1 cellular context compared by ENCODE assay signal in genomic region chr3:112086018-112086854, GRCh38.
A peak's percentile ranks its signal among the peaks of the same experiment; 100 is the strongest.
TF ChIP-seq lines count a peak whose summit lies in the region.

A gene with protein sequence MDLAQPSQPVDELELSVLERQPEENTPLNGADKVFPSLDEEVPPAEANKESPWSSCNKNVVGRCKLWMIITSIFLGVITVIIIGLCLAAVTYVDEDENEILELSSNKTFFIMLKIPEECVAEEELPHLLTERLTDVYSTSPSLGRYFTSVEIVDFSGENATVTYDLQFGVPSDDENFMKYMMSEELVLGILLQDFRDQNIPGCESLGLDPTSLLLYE (plus strand): TSS chr3:112086389. CDS start chr3:112086408, 19 bp downstream.

TF ChIP-seq in K562, 482 proteins besides CTCF, POLR2A, EP300 and RAD21 (continued from another document and continues in another):
- TF ChIP-seq ZNF384 (IDR thresholded peaks at IDR 0.05; ENCODE audit: low read depth, low read length) = no peak
- TF ChIP-seq U2AF2 (optimal IDR thresholded peaks at IDR 0.05; ENCODE audit: low read depth, low read length) = no peak
- no peak for TF ChIP-seq ZBTB34 (CRISPR knock-in tag; IDR thresholded peaks at IDR 0.05)
- TF ChIP-seq ZNF175 (CRISPR knock-in tag; IDR thresholded peaks at IDR 0.05; ENCODE audit: low read depth) = no peak
- TF ChIP-seq CTBP1 (IDR thresholded peaks at IDR 0.05; ENCODE audit: borderline replicate concordance) = peak; percentile 57; the same call in 1 of the 2 replicates
- TF ChIP-seq U2AF1 (optimal IDR thresholded peaks at IDR 0.05; ENCODE audit: low read depth, low read length) = no peak
- no peak for TF ChIP-seq SRSF3 (IDR thresholded peaks at IDR 0.05; ENCODE audit: insufficient read depth, low read length)
- TF ChIP-seq, protein P1, sequence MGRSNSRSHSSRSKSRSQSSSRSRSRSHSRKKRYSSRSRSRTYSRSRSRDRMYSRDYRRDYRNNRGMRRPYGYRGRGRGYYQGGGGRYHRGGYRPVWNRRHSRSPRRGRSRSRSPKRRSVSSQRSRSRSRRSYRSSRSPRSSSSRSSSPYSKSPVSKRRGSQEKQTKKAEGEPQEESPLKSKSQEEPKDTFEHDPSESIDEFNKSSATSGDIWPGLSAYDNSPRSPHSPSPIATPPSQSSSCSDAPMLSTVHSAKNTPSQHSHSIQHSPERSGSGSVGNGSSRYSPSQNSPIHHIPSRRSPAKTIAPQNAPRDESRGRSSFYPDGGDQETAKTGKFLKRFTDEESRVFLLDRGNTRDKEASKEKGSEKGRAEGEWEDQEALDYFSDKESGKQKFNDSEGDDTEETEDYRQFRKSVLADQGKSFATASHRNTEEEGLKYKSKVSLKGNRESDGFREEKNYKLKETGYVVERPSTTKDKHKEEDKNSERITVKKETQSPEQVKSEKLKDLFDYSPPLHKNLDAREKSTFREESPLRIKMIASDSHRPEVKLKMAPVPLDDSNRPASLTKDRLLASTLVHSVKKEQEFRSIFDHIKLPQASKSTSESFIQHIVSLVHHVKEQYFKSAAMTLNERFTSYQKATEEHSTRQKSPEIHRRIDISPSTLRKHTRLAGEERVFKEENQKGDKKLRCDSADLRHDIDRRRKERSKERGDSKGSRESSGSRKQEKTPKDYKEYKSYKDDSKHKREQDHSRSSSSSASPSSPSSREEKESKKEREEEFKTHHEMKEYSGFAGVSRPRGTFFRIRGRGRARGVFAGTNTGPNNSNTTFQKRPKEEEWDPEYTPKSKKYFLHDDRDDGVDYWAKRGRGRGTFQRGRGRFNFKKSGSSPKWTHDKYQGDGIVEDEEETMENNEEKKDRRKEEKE (IDR thresholded peaks at IDR 0.05; ENCODE audit: borderline replicate concordance in 1 of 2, control insufficient read depth in 1 of 2, low read depth in 2 of 2, low read length in 1 of 2) = no peak
- no peak for TF ChIP-seq NONO (IDR thresholded peaks at IDR 0.05; ENCODE audit: low read depth in 2 of 2, low read length in 1 of 2)
- TF ChIP-seq ZNF75A (CRISPR knock-in tag; IDR thresholded peaks at IDR 0.05) = no peak
- TF ChIP-seq POLR2G (IDR thresholded peaks at IDR 0.05; ENCODE audit: low read depth, low read length) = peak; percentile 89
- no peak for TF ChIP-seq PRPF4 (IDR thresholded peaks at IDR 0.05; ENCODE audit: insufficient read depth, low read depth, low read length, poor library complexity, severe bottlenecking)
- no peak for TF ChIP-seq MBD1 (CRISPR knock-in tag; IDR thresholded peaks at IDR 0.05)
- no peak for TF ChIP-seq SMARCC2 (IDR thresholded peaks at IDR 0.05; ENCODE audit: low read depth)
- TF ChIP-seq FOS (IDR thresholded peaks at IDR 0.05; ENCODE audit: extremely low read depth, insufficient read length) = no peak
- TF ChIP-seq ZNF174 (CRISPR knock-in tag; IDR thresholded peaks at IDR 0.05) = no peak
- peak; percentile 34 for TF ChIP-seq TAF1 (IDR thresholded peaks at IDR 0.05; ENCODE audit: control insufficient read depth, extremely low read depth, insufficient read depth, low read length, severe bottlenecking)
- TF ChIP-seq ZNF639 (CRISPR knock-in tag; conservative IDR thresholded peaks at IDR 0.05 in 1 of 2, IDR thresholded peaks at IDR 0.05 in 1 of 2) = no peak
- TF ChIP-seq PRDM10 (IDR thresholded peaks at IDR 0.05; ENCODE audit: partially characterized antibody) = peak; percentile 60
- no peak for TF ChIP-seq IRF2 (CRISPR knock-in tag; IDR thresholded peaks at IDR 0.05)
- TF ChIP-seq RNF2 (IDR thresholded peaks at IDR 0.05) = no peak
- TF ChIP-seq, protein P2, sequence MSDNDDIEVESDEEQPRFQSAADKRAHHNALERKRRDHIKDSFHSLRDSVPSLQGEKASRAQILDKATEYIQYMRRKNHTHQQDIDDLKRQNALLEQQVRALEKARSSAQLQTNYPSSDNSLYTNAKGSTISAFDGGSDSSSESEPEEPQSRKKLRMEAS (CRISPR knock-in tag; IDR thresholded peaks at IDR 0.05) = peak; percentile 78
- TF ChIP-seq ZNF239 (CRISPR knock-in tag; IDR thresholded peaks at IDR 0.05) = no peak
- no peak for TF ChIP-seq ZNF274 (IDR thresholded peaks at IDR 0.05; ENCODE audit: borderline replicate concordance, low read depth, low read length)
- TF ChIP-seq RBFOX2 (IDR thresholded peaks at IDR 0.05; ENCODE audit: low read depth, low read length) = peak; percentile 88
- no peak for TF ChIP-seq TAF15 (IDR thresholded peaks at IDR 0.05; ENCODE audit: low read depth, low read length)
- no peak for TF ChIP-seq SRSF9 (IDR thresholded peaks at IDR 0.05; ENCODE audit: borderline replicate concordance, low read depth, low read length)
- TF ChIP-seq, protein P3, sequence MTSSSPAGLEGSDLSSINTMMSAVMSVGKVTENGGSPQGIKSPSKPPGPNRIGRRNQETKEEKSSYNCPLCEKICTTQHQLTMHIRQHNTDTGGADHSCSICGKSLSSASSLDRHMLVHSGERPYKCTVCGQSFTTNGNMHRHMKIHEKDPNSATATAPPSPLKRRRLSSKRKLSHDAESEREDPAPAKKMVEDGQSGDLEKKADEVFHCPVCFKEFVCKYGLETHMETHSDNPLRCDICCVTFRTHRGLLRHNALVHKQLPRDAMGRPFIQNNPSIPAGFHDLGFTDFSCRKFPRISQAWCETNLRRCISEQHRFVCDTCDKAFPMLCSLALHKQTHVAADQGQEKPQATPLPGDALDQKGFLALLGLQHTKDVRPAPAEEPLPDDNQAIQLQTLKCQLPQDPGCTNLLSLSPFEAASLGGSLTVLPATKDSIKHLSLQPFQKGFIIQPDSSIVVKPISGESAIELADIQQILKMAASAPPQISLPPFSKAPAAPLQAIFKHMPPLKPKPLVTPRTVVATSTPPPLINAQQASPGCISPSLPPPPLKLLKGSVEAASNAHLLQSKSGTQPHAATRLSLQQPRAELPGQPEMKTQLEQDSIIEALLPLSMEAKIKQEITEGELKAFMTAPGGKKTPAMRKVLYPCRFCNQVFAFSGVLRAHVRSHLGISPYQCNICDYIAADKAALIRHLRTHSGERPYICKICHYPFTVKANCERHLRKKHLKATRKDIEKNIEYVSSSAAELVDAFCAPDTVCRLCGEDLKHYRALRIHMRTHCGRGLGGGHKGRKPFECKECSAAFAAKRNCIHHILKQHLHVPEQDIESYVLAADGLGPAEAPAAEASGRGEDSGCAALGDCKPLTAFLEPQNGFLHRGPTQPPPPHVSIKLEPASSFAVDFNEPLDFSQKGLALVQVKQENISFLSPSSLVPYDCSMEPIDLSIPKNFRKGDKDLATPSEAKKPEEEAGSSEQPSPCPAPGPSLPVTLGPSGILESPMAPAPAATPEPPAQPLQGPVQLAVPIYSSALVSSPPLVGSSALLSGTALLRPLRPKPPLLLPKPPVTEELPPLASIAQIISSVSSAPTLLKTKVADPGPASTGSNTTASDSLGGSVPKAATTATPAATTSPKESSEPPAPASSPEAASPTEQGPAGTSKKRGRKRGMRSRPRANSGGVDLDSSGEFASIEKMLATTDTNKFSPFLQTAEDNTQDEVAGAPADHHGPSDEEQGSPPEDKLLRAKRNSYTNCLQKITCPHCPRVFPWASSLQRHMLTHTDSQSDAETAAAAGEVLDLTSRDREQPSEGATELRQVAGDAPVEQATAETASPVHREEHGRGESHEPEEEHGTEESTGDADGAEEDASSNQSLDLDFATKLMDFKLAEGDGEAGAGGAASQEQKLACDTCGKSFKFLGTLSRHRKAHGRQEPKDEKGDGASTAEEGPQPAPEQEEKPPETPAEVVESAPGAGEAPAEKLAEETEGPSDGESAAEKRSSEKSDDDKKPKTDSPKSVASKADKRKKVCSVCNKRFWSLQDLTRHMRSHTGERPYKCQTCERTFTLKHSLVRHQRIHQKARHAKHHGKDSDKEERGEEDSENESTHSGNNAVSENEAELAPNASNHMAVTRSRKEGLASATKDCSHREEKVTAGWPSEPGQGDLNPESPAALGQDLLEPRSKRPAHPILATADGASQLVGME (CRISPR knock-in tag; IDR thresholded peaks at IDR 0.05) = no peak
- peak; percentile 44 for TF ChIP-seq TBP (optimal IDR thresholded peaks at IDR 0.05; ENCODE audit: low read depth, low read length)
- no peak for TF ChIP-seq THRB (CRISPR knock-in tag; conservative IDR thresholded peaks at IDR 0.05)
- TF ChIP-seq TGIF2 (CRISPR knock-in tag; IDR thresholded peaks at IDR 0.05) = no peak
- TF ChIP-seq, protein P4, sequence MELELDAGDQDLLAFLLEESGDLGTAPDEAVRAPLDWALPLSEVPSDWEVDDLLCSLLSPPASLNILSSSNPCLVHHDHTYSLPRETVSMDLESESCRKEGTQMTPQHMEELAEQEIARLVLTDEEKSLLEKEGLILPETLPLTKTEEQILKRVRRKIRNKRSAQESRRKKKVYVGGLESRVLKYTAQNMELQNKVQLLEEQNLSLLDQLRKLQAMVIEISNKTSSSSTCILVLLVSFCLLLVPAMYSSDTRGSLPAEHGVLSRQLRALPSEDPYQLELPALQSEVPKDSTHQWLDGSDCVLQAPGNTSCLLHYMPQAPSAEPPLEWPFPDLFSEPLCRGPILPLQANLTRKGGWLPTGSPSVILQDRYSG (tag; conservative IDR thresholded peaks at IDR 0.05; ENCODE audit: low read depth) = no peak
- TF ChIP-seq ADNP (tag; IDR thresholded peaks at IDR 0.05) = no peak
- no peak for TF ChIP-seq ILK (tag; IDR thresholded peaks at IDR 0.05; ENCODE audit: borderline replicate concordance, low read depth)
- TF ChIP-seq ZFX (CRISPR knock-in tag; IDR thresholded peaks at IDR 0.05) = peak; percentile 58
- no peak for TF ChIP-seq ZNF146 (CRISPR knock-in tag; IDR thresholded peaks at IDR 0.05; ENCODE audit: unreplicated experiment)
- no peak for TF ChIP-seq RBM34 (IDR thresholded peaks at IDR 0.05; ENCODE audit: borderline replicate concordance, insufficient read depth, low read length)
- no peak for TF ChIP-seq TAL1 (IDR thresholded peaks at IDR 0.05)
- no peak for TF ChIP-seq PTTG1 (tag; IDR thresholded peaks at IDR 0.05; ENCODE audit: low read depth)
- TF ChIP-seq KDM1A (IDR thresholded peaks at IDR 0.05) = no peak
- no peak for TF ChIP-seq HLTF (IDR thresholded peaks at IDR 0.05)
- TF ChIP-seq SRSF7 (optimal IDR thresholded peaks at IDR 0.05; ENCODE audit: low read depth, low read length) = no peak
- no peak for TF ChIP-seq STAT5A (IDR thresholded peaks at IDR 0.05; ENCODE audit: borderline replicate concordance, low read length)
- TF ChIP-seq SIN3B (IDR thresholded peaks at IDR 0.05; ENCODE audit: low read depth) = no peak
- TF ChIP-seq ZNF197 (CRISPR knock-in tag; IDR thresholded peaks at IDR 0.05; ENCODE audit: low read depth) = no peak
